ENCODE assay signal across 12 cellular contexts in the genomic region with DNA sequence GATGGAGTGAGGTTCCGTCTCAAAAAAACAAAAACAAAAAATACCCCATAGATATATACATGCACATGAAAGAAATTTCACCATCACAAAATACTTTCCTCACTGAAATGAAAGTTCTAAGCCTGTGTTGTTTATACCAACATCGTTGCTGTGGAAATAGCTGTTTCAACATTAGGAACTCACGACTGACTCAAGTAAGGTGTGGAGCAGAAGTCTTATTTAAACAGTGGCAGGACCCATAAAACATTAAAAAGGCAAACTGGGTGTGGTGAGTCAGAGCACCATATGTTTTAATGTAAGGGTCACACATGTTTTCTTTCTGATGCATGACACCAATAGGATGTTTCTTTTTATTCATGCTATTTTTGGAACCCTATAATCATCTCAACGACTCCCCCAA. TPM values are rescaled to one million over a fixed set of nuclear protein-coding genes. Genes with fewer than 3 reads are reported as not detected.
A peak's percentile ranks its signal among the peaks of the same experiment; 100 is the strongest.
DNase-seq lines count a peak whose midpoint lies in the region; ATAC-seq, FAIRE-seq and TF ChIP-seq lines count a peak whose summit lies in the region.
"Had no signal": no experiment of that assay in that cellular context is flagged by ENCODE, and none has a peak within 500 bp of the region (broad histone marks: within the 10 kb centered on the region; RNA-seq: fewer than 3 reads in every experiment).

No MANE protein-coding gene starts in this region.

- H3K79me2 ChIP-seq in keratinocyte (ENCODE audit: control insufficient read depth, insufficient read depth, low read length), result peaks cover 55% of the 10 kb centered on the region

- H3K4me3 ChIP-seq in adipocyte (ENCODE audit: low read length), result no peak overlapping the region
- H3K4me3 ChIP-seq in keratinocyte (ENCODE audit: control insufficient read depth in 2 of 3, extremely low read depth in 1 of 3, insufficient read depth in 2 of 3, low read depth in 1 of 3, low read length in 3 of 3), result no peak overlapping the region

- H4K20me1 ChIP-seq in keratinocyte (ENCODE audit: control insufficient read depth, extremely low read depth, insufficient read depth, low read length), result peaks cover 4% of the 10 kb centered on the region

- peak overlapping the region; percentile 86 for H3K27ac ChIP-seq in keratinocyte (ENCODE audit: control insufficient read depth, insufficient read depth, low read length)
- H3K27ac ChIP-seq: C4-2B had no signal

- no peak overlapping the region for H2AFZ ChIP-seq in keratinocyte (ENCODE audit: control insufficient read depth, low read length)

- H3K9ac ChIP-seq in adipocyte (ENCODE audit: low read length) (no peak overlapping the region), keratinocyte (ENCODE audit: control insufficient read depth, extremely low read depth, insufficient read depth, low read length) (peak overlapping the region; percentile 61)

- no peaks in the 10 kb centered on the region for H3K36me3 ChIP-seq in adipocyte (ENCODE audit: control insufficient read depth, insufficient read depth, low read length, severe bottlenecking)
- peaks cover 10 to 20% of the 10 kb centered on the region in 2 experiments for H3K36me3 ChIP-seq in keratinocyte (ENCODE audit: control insufficient read depth in 2 of 2, extremely low read depth in 1 of 2, insufficient read depth in 2 of 2, low read length in 2 of 2)

- dilution Hi-C loops in keratinocyte (cut with MboI; ENCODE audit: extremely low pct_ligation_motif_present, low sequenced_read_pairs), result no loop called here

- H3K27me3 ChIP-seq in adipocyte (replicated peaks; ENCODE audit: control insufficient read depth, insufficient read depth, low read length) (no peaks in the 10 kb centered on the region), keratinocyte (ENCODE audit: control insufficient read depth, extremely low read depth, insufficient read depth, low read length) (no peaks in the 10 kb centered on the region)

- peak overlapping the region; percentile 70 for H3K4me2 ChIP-seq in keratinocyte (ENCODE audit: control insufficient read depth, extremely low read depth, insufficient read depth, low read depth, low read length)

- ATAC-seq in HG03175 (IDR thresholded peaks at IDR 0.05; ENCODE audit: unreplicated experiment) (no peak), GM18502 (IDR thresholded peaks at IDR 0.05; ENCODE audit: poor library complexity, unreplicated experiment) (no peak)
- ATAC-seq: T-helper 17 cell had no signal

- H3K4me1 ChIP-seq in adipocyte (ENCODE audit: control insufficient read depth, insufficient read depth, low read length) (peaks cover 15% of the 10 kb centered on the region), keratinocyte (ENCODE audit: control insufficient read depth, extremely low read depth, insufficient read depth, low read length) (peaks cover 34% of the 10 kb centered on the region)

- H3K9me3 ChIP-seq in adipocyte (ENCODE audit: control insufficient read depth, low read length), result no peaks in the 10 kb centered on the region
- no peaks in the 10 kb centered on the region for H3K9me3 ChIP-seq in keratinocyte (ENCODE audit: control insufficient read depth, low read depth, low read length)

- DNase-seq in AG08395 (ENCODE audit: low spot score) (peak; percentile 72), HPDE6-E6E7 (ENCODE audit: extremely low spot score) (peak; percentile 84), adipocyte (ENCODE audit: low read depth) (peak; percentile 75), keratinocyte (ENCODE audit: low read depth, low spot score) (no peak), NCI-H345 treated with DMSO at 0.1 percent for 48 hours (lab: John Stamatoyannopoulos, UW; ENCODE audit: unreplicated experiment) (no peak), HUDEP-2 (lab: John Stamatoyannopoulos, UW; ENCODE audit: unreplicated experiment in 76 of 76) (no peak)
- DNase-seq: stimulated activated CD4-positive, alpha-beta T cell treated with anti-CD3 and anti-CD28 coated beads, Interleukin-4, amount 100 ng/mL, for 4 hours; T-helper 17 cell had no signal

- peak; percentile 73 for FAIRE-seq in keratinocyte (lab: Jason Lieb, UNC)

- no peaks in the 10 kb centered on the region for H3K9me1 ChIP-seq in keratinocyte (ENCODE audit: control insufficient read depth, extremely low read depth, insufficient read depth, low read length)

- no peak for TF ChIP-seq CTCF in keratinocyte (optimal IDR thresholded peaks at IDR 0.05 in 1 of 3, IDR thresholded peaks at IDR 0.05 in 1 of 3, conservative IDR thresholded peaks at IDR 0.05 in 1 of 3; ENCODE audit: extremely low read depth in 1 of 3, insufficient read depth in 2 of 3, low read length in 3 of 3)

RNA-seq across cellular contexts. Expression of gene BAIAP2L1, which starts 48.3 kb away (rescaled TPM):
- polyA plus RNA-seq in keratinocyte, result 38.7 to 49.0 TPM (median 41.7 TPM) in 3 replicates
- 73.3 TPM for polyA plus RNA-seq in keratinocyte (2011; ENCODE audit: low read depth)
- polyA plus RNA-seq in keratinocyte (2011; cell fraction: cytosol; rRNA removed), result 45.4 and 52.2 TPM in 2 replicates
- polyA plus RNA-seq in keratinocyte (2011; cell fraction: nucleus; rRNA removed), result 86.6 and 102 TPM in 2 replicates
- 35.6 and 40.3 TPM in 2 replicates for polyA plus RNA-seq in keratinocyte (2012; ENCODE audit: low replicate concordance)
- 39.6 to 50.3 TPM (median 42.2 TPM) in 3 replicates for polyA minus RNA-seq in keratinocyte
- 33.2 TPM for polyA minus RNA-seq in keratinocyte (2011; cell fraction: cytosol; rRNA and poly(A)+ RNA removed)
- 34.5 and 47.5 TPM in 2 replicates for polyA minus RNA-seq in keratinocyte (2011; cell fraction: nucleus; rRNA and poly(A)+ RNA removed)
- polyA plus RNA-seq: neural cell had no signal

Comparison
In these comparisons a context has a peak if more than half of its experiments do, and no peak if none do; other contexts are left out.
1. DNase-seq: peak in AG08395 (single experiment), HPDE6-E6E7 (single experiment) and adipocyte (single experiment); none in keratinocyte (single experiment), NCI-H345 treated with DMSO at 0.1 percent for 48 hours (single experiment) and HUDEP-2 (0 of 76).